In the genomic region with DNA sequence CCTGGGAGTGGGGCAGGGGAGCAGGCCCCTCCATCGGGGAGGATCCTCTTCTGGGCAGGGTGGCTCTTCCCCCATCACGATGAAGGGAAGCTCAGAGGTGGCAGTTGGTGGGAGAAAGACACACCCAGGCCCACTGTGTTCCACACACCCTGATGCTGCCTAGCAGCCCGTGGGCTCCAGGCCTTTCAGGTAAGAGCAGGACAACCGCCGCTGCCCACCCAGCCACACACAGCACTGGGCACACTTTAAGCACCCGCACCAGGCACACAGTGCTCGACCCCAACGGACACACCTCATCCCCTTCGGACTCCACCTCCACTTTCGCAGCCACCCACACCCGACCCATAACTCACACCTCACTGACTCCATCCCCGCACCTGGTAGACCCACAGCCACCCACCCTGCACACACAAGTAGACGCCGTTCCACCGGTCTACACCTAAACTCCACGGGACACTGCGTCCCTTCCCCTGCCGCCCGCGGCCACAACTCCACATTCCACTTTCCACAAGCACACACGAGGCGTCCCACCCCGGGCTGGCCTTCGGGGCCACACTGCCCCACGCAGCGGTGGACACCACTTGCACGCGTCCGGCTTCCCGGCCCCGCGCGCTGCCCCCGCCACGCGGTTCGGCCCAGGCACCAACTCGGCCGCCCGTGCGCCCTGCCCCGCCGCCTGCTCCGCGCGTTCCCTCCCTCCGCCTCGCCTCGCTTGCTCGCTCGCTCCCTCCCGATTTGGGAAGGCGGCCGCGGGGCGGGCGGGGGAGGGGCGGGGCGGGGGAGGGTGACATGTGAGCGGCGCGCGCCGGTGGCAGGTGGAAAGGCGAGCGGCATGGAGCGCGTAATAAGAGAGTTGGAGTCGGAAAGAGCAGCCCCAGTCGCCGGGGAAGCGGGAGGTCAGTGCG, we compare ENCODE assay signal across 8 cellular contexts. TPM values are rescaled to one million over a fixed set of nuclear protein-coding genes. Genes with fewer than 3 reads are reported as not detected.
DNase-seq lines count a peak whose midpoint lies in the region; ATAC-seq, FAIRE-seq and TF ChIP-seq lines count a peak whose summit lies in the region.

A gene (plus strand): TSS at position 787 of the 905 bp plus-strand sequence. CDS start 307 bp downstream, outside the sequence.

- ATAC-seq in A549 (peak in 1 of 2 experiments; percentile 35; a peak in 3 of 6 replicates), memory B cell (ENCODE audit: low read depth) (peak; percentile 75), HG03442 (IDR thresholded peaks at IDR 0.05; ENCODE audit: unreplicated experiment) (no peak), GM18519 (IDR thresholded peaks at IDR 0.05; ENCODE audit: low FRiP score, unreplicated experiment) (no peak)

- intact Hi-C loops in dorsolateral prefrontal cortex (cut with DNase I) = no loop called here

- peak within 1 kb of the TSS; percentile 93 for H3K4me2 ChIP-seq in A549

- TF ChIP-seq POLR2A in A549 (IDR thresholded peaks at IDR 0.05; ENCODE audit: low read length) (no peak), GM12891 (IDR thresholded peaks at IDR 0.05; ENCODE audit: low read depth, low read length) (no peak)

- H3K36me3 Mint-ChIP-seq in memory B cell = peaks cover 3% of the 10 kb centered on the region

- peak within 1 kb of the TSS; percentile 53 for H3K4me3 ChIP-seq in A549
- H3K4me3 ChIP-seq in SK-N-MC = peak within 1 kb of the TSS; percentile 79
- H3K4me3 ChIP-seq in dorsolateral prefrontal cortex = peak within 1 kb of the TSS; percentile 22 to 71 (median 56)
- peak within 1 kb of the TSS; percentile 53 for H3K4me3 ChIP-seq in thymus (ENCODE audit: low read length)

- no peaks in the 10 kb centered on the region for H3K9me3 ChIP-seq in A549
- no peaks in the 10 kb centered on the region for H3K9me3 ChIP-seq in SK-N-MC (ENCODE audit: low read depth, low read length)
- no peaks in the 10 kb centered on the region for H3K9me3 ChIP-seq in thymus (ENCODE audit: control insufficient read depth)

- DNase-seq in A549 (ENCODE audit: low read depth in 1 of 2, low spot score in 1 of 2) = no peak
- peak; percentile 50 for DNase-seq in GM12891 (ENCODE audit: insufficient read length, low spot score)
- DNase-seq in SK-N-MC (ENCODE audit: low read depth, low spot score) = no peak
- DNase-seq in dorsolateral prefrontal cortex = peak in 4 of 10 donors; percentile 40 to 58 (median 58)
- peak in 1 of 2 donors; percentile 27 for DNase-seq in memory B cell (ENCODE audit: low spot score in 2 of 2)

- no peaks in the 10 kb centered on the region for H3K36me3 ChIP-seq in SK-N-MC (ENCODE audit: insufficient read depth, low read length)
- no peaks in the 10 kb centered on the region for H3K36me3 ChIP-seq in thymus (ENCODE audit: control insufficient read depth, insufficient read depth)

- H3K27ac ChIP-seq in A549 = peak within 1 kb of the TSS; percentile 59 to 88; a peak in 4 of 6 replicates
- no peak within 1 kb of the TSS for H3K27ac ChIP-seq in SK-N-MC
- peak within 1 kb of the TSS in 11 of 59 donors; percentile 11 to 64 (median 33) for H3K27ac ChIP-seq in dorsolateral prefrontal cortex
- no peak within 1 kb of the TSS for H3K27ac ChIP-seq in thymus (ENCODE audit: low read depth)

- peak within 1 kb of the TSS; percentile 83 for H3K4me3 Mint-ChIP-seq in memory B cell

- CTCF ChIA-PET in A549 (lab: Yijun Ruan, JAX) = interaction anchor here (0.7 to 1.1 kb wide), 3 partner anchors 8 to 30 kb away, joined by 3 to 7 read pairs (median 3); no protein-coding TSS in a partner anchor

- POLR2A ChIA-PET in A549 (lab: Yijun Ruan, JAX) = no interaction called here

- TF ChIP-seq CTCF in A549 (IDR thresholded peaks at IDR 0.05) (no peak), dorsolateral prefrontal cortex (IDR thresholded peaks at IDR 0.05 in 54 of 56, conservative IDR thresholded peaks at IDR 0.05 in 2 of 56; ENCODE audit: low read depth in 1 of 56, partially characterized antibody in 56 of 56) (no peak)

- H3K27ac Mint-ChIP-seq in memory B cell = peak within 1 kb of the TSS; percentile 19

- peak within 1 kb of the TSS; percentile 66 for H3K9ac ChIP-seq in SK-N-MC (ENCODE audit: insufficient read length)

- FAIRE-seq in A549 (lab: Jason Lieb, UNC) = no peak
- peak; percentile 91 for FAIRE-seq in GM12891 (lab: Jason Lieb, UNC)

- TF ChIP-seq RAD21 in A549 (conservative IDR thresholded peaks at IDR 0.05 in 1 of 2, IDR thresholded peaks at IDR 0.05 in 1 of 2) = no peak

- H3K4me1 ChIP-seq in A549 (no peaks in the 10 kb centered on the region), thymus (ENCODE audit: control insufficient read depth, insufficient read depth, low read length) (peaks cover 10% of the 10 kb centered on the region)

- 90% methylated on average over 15 of the region's 73 CpGs for WGBS in A549 (ENCODE audit: missing lambda C conversion rate)
- 5% methylated on average over 73 of the region's 73 CpGs for WGBS in thymus

- H3K27me3 Mint-ChIP-seq in memory B cell = peaks cover 20% of the 10 kb centered on the region

- H3K27me3 ChIP-seq in dorsolateral prefrontal cortex = peaks cover 0 to 6% (median 0%) of the 10 kb centered on the region in 45 donors
- H3K27me3 ChIP-seq in thymus (ENCODE audit: control insufficient read depth, insufficient read depth) = peaks cover 30% of the 10 kb centered on the region

- no peaks in the 10 kb centered on the region for H3K9me3 Mint-ChIP-seq in memory B cell

- TF ChIP-seq EP300 in A549 (IDR thresholded peaks at IDR 0.05) = no peak

- peaks cover 11% of the 10 kb centered on the region for H3K4me1 Mint-ChIP-seq in memory B cell

TF ChIP-seq in A549, 52 proteins besides CTCF, POLR2A, EP300 and RAD21 (continues in another document):
- TF ChIP-seq MAZ (IDR thresholded peaks at IDR 0.05; ENCODE audit: borderline replicate concordance, low read depth, low read length) (no peak), HOXB5 (CRISPR knock-in tag; IDR thresholded peaks at IDR 0.05) (no peak), EHF (CRISPR knock-in tag; IDR thresholded peaks at IDR 0.05) (no peak), KDM1A (IDR thresholded peaks at IDR 0.05; ENCODE audit: low read depth) (no peak), NR3C1 (IDR thresholded peaks at IDR 0.05) (no peak), CHD4 (IDR thresholded peaks at IDR 0.05; ENCODE audit: borderline replicate concordance) (no peak), TFCP2L1 (CRISPR knock-in tag; IDR thresholded peaks at IDR 0.05) (no peak), SREBF2 (IDR thresholded peaks at IDR 0.05) (no peak), BHLHE40 (IDR thresholded peaks at IDR 0.05; ENCODE audit: low read depth, low read length) (no peak), RNF2 (IDR thresholded peaks at IDR 0.05; ENCODE audit: borderline replicate concordance, low read depth) (no peak), ESRRA (IDR thresholded peaks at IDR 0.05; ENCODE audit: borderline replicate concordance, low read length) (no peak), NFE2L2 (conservative IDR thresholded peaks at IDR 0.05; ENCODE audit: low read length) (no peak), GATA3 (IDR thresholded peaks at IDR 0.05; ENCODE audit: borderline replicate concordance) (no peak), TP53 (CRISPR knock-in tag; IDR thresholded peaks at IDR 0.05) (no peak), ZSCAN20 (CRISPR knock-in tag; IDR thresholded peaks at IDR 0.05) (no peak)
- TF ChIP-seq, protein P1, sequence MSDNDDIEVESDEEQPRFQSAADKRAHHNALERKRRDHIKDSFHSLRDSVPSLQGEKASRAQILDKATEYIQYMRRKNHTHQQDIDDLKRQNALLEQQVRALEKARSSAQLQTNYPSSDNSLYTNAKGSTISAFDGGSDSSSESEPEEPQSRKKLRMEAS (IDR thresholded peaks at IDR 0.05) = no peak

TF ChIP-seq in GM12891, 5 proteins besides CTCF, POLR2A, EP300 and RAD21:
- TF ChIP-seq TAF1 (IDR thresholded peaks at IDR 0.05; ENCODE audit: low read depth, low read length) (no peak), PAX5 (IDR thresholded peaks at IDR 0.05; ENCODE audit: insufficient read depth, low read length, severe bottlenecking) (no peak), POU2F2 (IDR thresholded peaks at IDR 0.05; ENCODE audit: low read depth, low read length) (no peak), POLR2AphosphoS5 (IDR thresholded peaks at IDR 0.05; ENCODE audit: low read depth, low read length) (no peak), SPI1 (IDR thresholded peaks at IDR 0.05; ENCODE audit: low read depth, low read length) (no peak)

RNA-seq across cellular contexts. Expression of the gene that starts here (rescaled TPM):
- polyA plus RNA-seq in A549 (2011; rRNA removed) = 0.08 and 0.09 TPM in 2 replicates
- 0.17 and 0.30 TPM in 2 replicates for polyA plus RNA-seq in A549 (2012; cell fraction: cytosol; rRNA removed)
- 0.95 and 1.7 TPM in 2 replicates for polyA plus RNA-seq in A549 (2012; cell fraction: nucleus; rRNA removed)
- 0.17 to 0.24 TPM (median 0.22 TPM) in 3 replicates for polyA plus RNA-seq in A549 (2017; fragmentation: RNase III; extraction: RNeasy Plus Mini Kit Qiagen cat#74134 plus additional on column Dnase treatment)
- 0.17 and 0.24 TPM in 2 replicates for polyA minus RNA-seq in A549 (2011; rRNA and poly(A)+ RNA removed)
- 0.71 TPM for polyA plus RNA-seq in GM12891 (2012; ENCODE audit: low read depth, missing spikeins)
- total RNA-seq in dorsolateral prefrontal cortex = 10 to 100 TPM in 10 of 120 experiments, 1 to 10 TPM in 110; 2.1 to 12.7 (median 6.9) TPM
- polyA plus RNA-seq in thymus = 1.1 TPM

Comparison
In these comparisons a context has a peak if more than half of its experiments do, and no peak if none do; other contexts are left out.
1. H3K27ac ChIP-seq: peak in A549 (2 of 2); none in SK-N-MC (single experiment) and thymus (single experiment).
2. Peak in every context shown above with its lines, with median percentiles within 50 percentile points of each other: H3K4me3 ChIP-seq.